Comparison of ENCODE assay signal across 23 cellular contexts in the genomic region with DNA sequence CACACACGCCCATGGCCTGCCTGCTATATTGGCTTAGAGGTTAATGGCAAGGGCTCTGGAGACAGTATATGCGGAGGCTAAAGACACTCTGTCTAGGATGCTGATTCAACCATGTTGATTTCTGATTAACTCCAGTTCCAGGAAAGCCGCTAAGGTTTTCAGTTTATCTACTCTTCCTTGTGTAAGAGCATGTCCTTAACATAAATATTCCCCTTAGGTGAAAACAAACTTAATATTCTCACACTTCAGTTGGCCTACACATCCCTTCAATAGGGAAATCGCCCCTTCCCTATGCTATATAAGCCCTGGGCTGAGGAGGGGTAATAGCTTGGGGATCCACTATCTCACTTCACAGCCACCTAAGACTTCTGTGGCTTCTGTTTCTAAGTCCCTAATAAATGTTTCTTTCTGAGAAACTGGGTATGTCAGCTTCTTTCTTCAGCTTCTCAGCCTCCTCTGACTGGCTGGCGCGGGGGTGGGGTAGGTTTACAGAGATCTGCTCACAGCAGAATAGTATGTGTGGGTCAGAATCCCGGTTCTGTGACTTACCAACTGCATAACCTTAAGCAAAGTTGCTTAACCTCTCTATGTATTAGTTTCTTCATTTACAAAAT. TPM values are rescaled to one million over a fixed set of nuclear protein-coding genes. Genes with fewer than 3 reads are reported as not detected.
DNase-seq lines count a peak whose midpoint lies in the region; ATAC-seq and TF ChIP-seq lines count a peak whose summit lies in the region.
"Had no signal": no experiment of that assay in that cellular context is flagged by ENCODE, and none has a peak within 500 bp of the region (broad histone marks: within the 10 kb centered on the region; RNA-seq: fewer than 3 reads in every experiment).

No MANE protein-coding gene starts in this region.

- peaks cover 43% of the 10 kb centered on the region for H3K4me1 ChIP-seq in adipocyte (ENCODE audit: control insufficient read depth, insufficient read depth, low read length)
- H3K4me1 ChIP-seq in lower lobe of right lung = peaks cover 44% of the 10 kb centered on the region
- H3K4me1 ChIP-seq in smooth muscle cell (ENCODE audit: low read depth) = no peaks in the 10 kb centered on the region
- H3K4me1 ChIP-seq: uterus had no signal

- 60% methylated on average over 7 of the region's 7 CpGs for WGBS in smooth muscle cell (ENCODE audit: low lambda C conversion rate)

- no peaks in the 10 kb centered on the region for H3K79me2 ChIP-seq in smooth muscle cell (ENCODE audit: low read depth)

- H3K27me3 ChIP-seq in HL-60 (ENCODE audit: insufficient read depth, poor library complexity, severe bottlenecking) (no peaks in the 10 kb centered on the region), adipocyte (replicated peaks; ENCODE audit: control insufficient read depth, insufficient read depth, low read length) (no peaks in the 10 kb centered on the region), lower lobe of right lung (ENCODE audit: low read depth) (no peaks in the 10 kb centered on the region), smooth muscle cell (ENCODE audit: low read depth) (no peaks in the 10 kb centered on the region)
- H3K27me3 ChIP-seq: dorsolateral prefrontal cortex, uterus had no signal

- H3K36me3 Mint-ChIP-seq in mesothelial cell of epicardium = no peaks in the 10 kb centered on the region
- H3K36me3 Mint-ChIP-seq: neural progenitor cell had no signal

- DNase-seq in HL-60 (ENCODE audit: low read depth in 1 of 2, low spot score in 1 of 2) (peak in 1 of 2 experiments; percentile 23), adipocyte (ENCODE audit: low read depth) (no peak), lower lobe of right lung (no peak), smooth muscle cell (lab: John Stamatoyannopoulos, UW; ENCODE audit: unreplicated experiment) (no peak), DMS 273 treated with DMSO at 0.1 percent for 48 hours (lab: John Stamatoyannopoulos, UW) (no peak), mesothelial cell of epicardium (ENCODE audit: low spot score in 2 of 2, unreplicated experiment in 2 of 2) (no peak), DMS79 treated with DMSO at 0.1 percent for 48 hours (lab: John Stamatoyannopoulos, UW) (no peak), putamen (ENCODE audit: low spot score) (no peak)
- DNase-seq: activated CD4-positive, alpha-beta T cell treated with anti-CD3 and anti-CD28 coated beads, Interleukin-2, amount 10 ng/mL, durations not matched to agents 24 days and 14 days; activated gamma-delta T cell treated with Interleukin-2 at 50 U/mL for 16 hours; activated T-cell treated with anti-CD3 and anti-CD28 coated beads, Interleukin-2, amount 50 U/mL, for 24 hours; cerebellar nuclear complex; EL; GM23248; NCI-H510A; PC-3; T-helper 2 cell; uterus had no signal

- H3K27ac ChIP-seq in HL-60 (replicated peaks) (peak overlapping the region; percentile 69), lower lobe of right lung (peak overlapping the region; percentile 2), smooth muscle cell (ENCODE audit: low read depth) (peak overlapping the region; percentile 62)
- H3K27ac ChIP-seq: GM23248, neural progenitor cell had no signal

- H3K9me3 ChIP-seq in adipocyte (ENCODE audit: control insufficient read depth, low read length) (no peaks in the 10 kb centered on the region), lower lobe of right lung (no peaks in the 10 kb centered on the region), smooth muscle cell (replicated peaks; ENCODE audit: low read depth) (no peaks in the 10 kb centered on the region)
- H3K9me3 ChIP-seq: BLaER1 treated with 17β-estradiol and CSF1 and Interleukin-3, amounts not matched to agents 10 nM and 100 nM; uterus had no signal

- no peak overlapping the region for H3K27ac Mint-ChIP-seq in mesothelial cell of epicardium
- H3K27ac Mint-ChIP-seq: activated CD4-positive, alpha-beta T cell treated with anti-CD3 and anti-CD28 coated beads, Interleukin-2, amount 10 ng/mL, durations not matched to agents 24 days and 14 days; activated T-cell treated with anti-CD3 and anti-CD28 coated beads, Interleukin-2, amount 50 U/mL, for 24 hours; neural progenitor cell had no signal

- H3F3A ChIP-seq in smooth muscle cell (ENCODE audit: low read depth) = peaks cover 6% of the 10 kb centered on the region

- H3K4me3 ChIP-seq in HL-60 (replicated peaks; ENCODE audit: insufficient read depth, low read length) = no peak overlapping the region
- no peak overlapping the region for H3K4me3 ChIP-seq in adipocyte (ENCODE audit: low read length)
- H3K4me3 ChIP-seq in lower lobe of right lung = no peak overlapping the region
- no peak overlapping the region for H3K4me3 ChIP-seq in smooth muscle cell
- H3K4me3 ChIP-seq: BLaER1 treated with 17β-estradiol and CSF1 and Interleukin-3, amounts not matched to agents 10 nM and 100 nM; dorsolateral prefrontal cortex; GM12878; GM23248; neural progenitor cell; uterus had no signal

- H3K27me3 Mint-ChIP-seq in mesothelial cell of epicardium (ENCODE audit: low read depth) = peaks cover 9% of the 10 kb centered on the region

- ATAC-seq in lower lobe of right lung = no peak
- ATAC-seq: GM12878, SK-N-SH treated with all-trans-retinoic acid at 6 μM for 48 hours had no signal

- intact Hi-C loops in lower lobe of right lung (cut with DNase I) = no loop called here

- no peak overlapping the region for H2AFZ ChIP-seq in smooth muscle cell (ENCODE audit: low read depth)
- H2AFZ ChIP-seq: GM23248, neural progenitor cell had no signal

- H3K4me1 Mint-ChIP-seq in mesothelial cell of epicardium = peaks cover 6% of the 10 kb centered on the region

- no peak for TF ChIP-seq CTCF in HL-60 (IDR thresholded peaks at IDR 0.05; ENCODE audit: insufficient read depth, low read length)
- no peak for TF ChIP-seq CTCF in lower lobe of right lung (IDR thresholded peaks at IDR 0.05)
- no peak for TF ChIP-seq CTCF in smooth muscle cell (IDR thresholded peaks at IDR 0.05; ENCODE audit: borderline replicate concordance, insufficient read depth, poor library complexity, severe bottlenecking)
- TF ChIP-seq CTCF in mesothelial cell of epicardium (IDR thresholded peaks at IDR 0.05; ENCODE audit: unreplicated experiment) = no peak

- no peak overlapping the region for H3K4me3 Mint-ChIP-seq in mesothelial cell of epicardium
- H3K4me3 Mint-ChIP-seq: activated CD4-positive, alpha-beta T cell treated with anti-CD3 and anti-CD28 coated beads, Interleukin-2, amount 10 ng/mL, durations not matched to agents 24 days and 14 days; activated T-cell treated with anti-CD3 and anti-CD28 coated beads, Interleukin-2, amount 50 U/mL, for 24 hours; neural progenitor cell had no signal

- no peaks in the 10 kb centered on the region for H3K9me3 Mint-ChIP-seq in mesothelial cell of epicardium
- H3K9me3 Mint-ChIP-seq: activated CD4-positive, alpha-beta T cell treated with anti-CD3 and anti-CD28 coated beads, Interleukin-2, amount 10 ng/mL, durations not matched to agents 24 days and 14 days; activated T-cell treated with anti-CD3 and anti-CD28 coated beads, Interleukin-2, amount 50 U/mL, for 24 hours had no signal

- peak overlapping the region; percentile 46 for H3K4me2 ChIP-seq in smooth muscle cell
- H3K4me2 ChIP-seq: neural progenitor cell had no signal

- H4K20me1 ChIP-seq in smooth muscle cell (ENCODE audit: low read depth) = no peaks in the 10 kb centered on the region

- H3K9ac ChIP-seq in adipocyte (ENCODE audit: low read length) = peak overlapping the region; percentile 23
- H3K9ac ChIP-seq in smooth muscle cell (ENCODE audit: low read depth) = no peak overlapping the region
- H3K9ac ChIP-seq: BLaER1 treated with 17β-estradiol and CSF1 and Interleukin-3, amounts not matched to agents 10 nM and 100 nM; GM23248; neural progenitor cell had no signal

- no peaks in the 10 kb centered on the region for H3K36me3 ChIP-seq in adipocyte (ENCODE audit: control insufficient read depth, insufficient read depth, low read length, severe bottlenecking)
- H3K36me3 ChIP-seq in lower lobe of right lung = no peaks in the 10 kb centered on the region
- H3K36me3 ChIP-seq in smooth muscle cell (ENCODE audit: low read depth) = no peaks in the 10 kb centered on the region
- H3K36me3 ChIP-seq: BLaER1 treated with 17β-estradiol and CSF1 and Interleukin-3, amounts not matched to agents 10 nM and 100 nM; neural progenitor cell; uterus had no signal

RNA-seq across cellular contexts. Expression of a gene that starts 4.3 kb away (rescaled TPM):
- total RNA-seq in lower lobe of right lung = 855 TPM
- 32.6 and 36.7 TPM in 2 replicates for total RNA-seq in smooth muscle cell
- polyA plus RNA-seq in smooth muscle cell = 59.3 and 67.5 TPM in 2 replicates
- total RNA-seq in mesothelial cell of epicardium = 2.0 to 2.6 TPM (median 2.4 TPM) in 3 replicates
- total RNA-seq: activated CD4-positive, alpha-beta T cell treated with anti-CD3 and anti-CD28 coated beads, Interleukin-2, amount 10 ng/mL, durations not matched to agents 24 days and 14 days; PC-3 had no signal

Comparison
In these comparisons a context has a peak if more than half of its experiments do, and no peak if none do; other contexts are left out.
1. H3K27ac ChIP-seq: peak in every context shown above with its lines; median percentile 69 in HL-60; 62 in smooth muscle cell; 2 in lower lobe of right lung.
2. RNA of a gene that starts 4.3 kb away (total RNA-seq): 855 TPM in lower lobe of right lung (single experiment); 32.6 to 36.7 TPM in smooth muscle cell and 2.0 to 2.6 TPM in mesothelial cell of epicardium; every median in the first group is over 10 times any median in the second.